25 cellular contexts compared by ENCODE assay signal in genomic region chr17:14838567-14838966, GRCh38.
A peak's percentile ranks its signal among the peaks of the same experiment; 100 is the strongest.
DNase-seq lines count a peak whose midpoint lies in the region; ATAC-seq, FAIRE-seq and TF ChIP-seq lines count a peak whose summit lies in the region.
"Had no signal": no experiment of that assay in that cellular context is flagged by ENCODE, and none has a peak within 500 bp of the region (broad histone marks: within the 10 kb centered on the region; RNA-seq: fewer than 3 reads in every experiment).

No MANE protein-coding gene starts in this region.

- no peak overlapping the region for H3K9ac ChIP-seq in keratinocyte (ENCODE audit: control insufficient read depth, extremely low read depth, insufficient read depth, low read length)
- H3K9ac ChIP-seq: GM23248, SK-N-SH had no signal

- no peak overlapping the region for H3K4me3 Mint-ChIP-seq in MCF 10A (ENCODE audit: unreplicated experiment)
- no peak overlapping the region for H3K4me3 Mint-ChIP-seq in stimulated activated memory B cell treated with anti-CD40 and anti-IgM and Interleukin-4, amounts not matched to agents 10 μg/mL and 1 μg/mL and 100 μg/mL, for 72 hours
- H3K4me3 Mint-ChIP-seq: B cell; CD8-positive, alpha-beta T cell had no signal

- H3K4me1 ChIP-seq in breast epithelium (no peaks in the 10 kb centered on the region), keratinocyte (ENCODE audit: control insufficient read depth, extremely low read depth, insufficient read depth, low read length) (peaks cover 42% of the 10 kb centered on the region)
- H3K4me1 ChIP-seq: Caco-2, Peyer's patch had no signal

- no peaks in the 10 kb centered on the region for H3K27me3 Mint-ChIP-seq in MCF 10A (ENCODE audit: insufficient read depth, unreplicated experiment)
- H3K27me3 Mint-ChIP-seq in stimulated activated memory B cell treated with anti-CD40 and anti-IgM and Interleukin-4, amounts not matched to agents 10 μg/mL and 1 μg/mL and 100 μg/mL, for 72 hours = no peaks in the 10 kb centered on the region

- CTCF ChIA-PET in MCF 10A (lab: Yijun Ruan, JAX) = interaction anchor here (0.5 to 0.6 kb wide), 2 partner anchors 240 to 1723 kb away, joined by 3 read pairs; no protein-coding TSS in a partner anchor

- no peaks in the 10 kb centered on the region for H3K36me3 ChIP-seq in breast epithelium
- no peaks in the 10 kb centered on the region for H3K36me3 ChIP-seq in bronchial epithelial cell (ENCODE audit: control insufficient read depth, insufficient read depth, low read length)
- no peaks in the 10 kb centered on the region for H3K36me3 ChIP-seq in keratinocyte (ENCODE audit: control insufficient read depth in 2 of 2, extremely low read depth in 1 of 2, insufficient read depth in 2 of 2, low read length in 2 of 2)
- H3K36me3 ChIP-seq in WERI-Rb-1 = no peaks in the 10 kb centered on the region
- H3K36me3 ChIP-seq: Peyer's patch had no signal

- peaks cover 13% of the 10 kb centered on the region for H3K4me1 Mint-ChIP-seq in MCF 10A (ENCODE audit: insufficient read depth, unreplicated experiment)
- no peaks in the 10 kb centered on the region for H3K4me1 Mint-ChIP-seq in stimulated activated memory B cell treated with anti-CD40 and anti-IgM and Interleukin-4, amounts not matched to agents 10 μg/mL and 1 μg/mL and 100 μg/mL, for 72 hours
- H3K4me1 Mint-ChIP-seq: B cell had no signal

- no peaks in the 10 kb centered on the region for H3K9me1 ChIP-seq in keratinocyte (ENCODE audit: control insufficient read depth, extremely low read depth, insufficient read depth, low read length)

- no peaks in the 10 kb centered on the region for H4K20me1 ChIP-seq in keratinocyte (ENCODE audit: control insufficient read depth, extremely low read depth, insufficient read depth, low read length)

- DNase-seq in MCF 10A (ENCODE audit: unreplicated experiment) (peak; percentile 5), breast epithelium (ENCODE audit: low spot score in 2 of 2) (no peak), bronchial epithelial cell (ENCODE audit: low read depth) (peak; percentile 80), keratinocyte (ENCODE audit: low read depth, low spot score) (no peak), WERI-Rb-1 (no peak), Kasumi-1 (lab: John Stamatoyannopoulos, UW) (no peak)
- DNase-seq: Caco-2; CD8-positive, alpha-beta T cell; GM23248; H7; KBM-7; MM.1S; NCI-H1048; NCI-H1417; NCI-H1694 treated with DMSO at 0.1 percent for 48 hours; NCI-H2081; NCI-H2227 treated with DMSO at 0.1 percent for 48 hours; NCI-H69; Peyer's patch; SK-N-SH had no signal

- intact Hi-C loops in MCF 10A (cut with micrococcal nuclease) (no loop called here), breast epithelium (cut with DNase I; ENCODE audit: low total_unique reads) (no loop called here)

- H3K4me3 ChIP-seq in breast epithelium (no peak overlapping the region), bronchial epithelial cell (ENCODE audit: low read depth, low read length) (no peak overlapping the region), keratinocyte (ENCODE audit: control insufficient read depth in 2 of 3, extremely low read depth in 1 of 3, insufficient read depth in 2 of 3, low read depth in 1 of 3, low read length in 3 of 3) (no peak overlapping the region), WERI-Rb-1 (ENCODE audit: low read depth, low read length) (no peak overlapping the region)
- H3K4me3 ChIP-seq: GM23248, Peyer's patch had no signal

- dilution Hi-C loops in keratinocyte (cut with MboI; ENCODE audit: extremely low pct_ligation_motif_present, low sequenced_read_pairs) = no loop called here

- H3K4me2 ChIP-seq in keratinocyte (ENCODE audit: control insufficient read depth, extremely low read depth, insufficient read depth, low read depth, low read length) = peak overlapping the region; percentile 18
- H3K4me2 ChIP-seq: SK-N-SH had no signal

- BruUV-seq in MCF 10A (replicated peaks; lab: Mats Ljungman, UMichigan) = no TSS peak

- TF ChIP-seq POLR2A in breast epithelium (IDR thresholded peaks at IDR 0.05) = no peak

- no peak overlapping the region for H3K27ac Mint-ChIP-seq in MCF 10A (ENCODE audit: low read depth, unreplicated experiment)
- H3K27ac Mint-ChIP-seq in stimulated activated memory B cell treated with anti-CD40 and anti-IgM and Interleukin-4, amounts not matched to agents 10 μg/mL and 1 μg/mL and 100 μg/mL, for 72 hours = no peak overlapping the region
- H3K27ac Mint-ChIP-seq: B cell; CD8-positive, alpha-beta T cell had no signal

- H3K9me3 ChIP-seq in breast epithelium (no peaks in the 10 kb centered on the region), keratinocyte (ENCODE audit: control insufficient read depth, low read depth, low read length) (peaks cover 2% of the 10 kb centered on the region), WERI-Rb-1 (ENCODE audit: severe bottlenecking) (no peaks in the 10 kb centered on the region)
- H3K9me3 ChIP-seq: Caco-2, Peyer's patch, SK-N-SH had no signal

- no peak for TF ChIP-seq CTCF in MCF 10A (IDR thresholded peaks at IDR 0.05; ENCODE audit: unreplicated experiment)
- no peak for TF ChIP-seq CTCF in breast epithelium (IDR thresholded peaks at IDR 0.05)
- no peak for TF ChIP-seq CTCF in bronchial epithelial cell (IDR thresholded peaks at IDR 0.05; ENCODE audit: insufficient read depth, low read length, severe bottlenecking)
- TF ChIP-seq CTCF in keratinocyte (optimal IDR thresholded peaks at IDR 0.05 in 1 of 3, IDR thresholded peaks at IDR 0.05 in 1 of 3, conservative IDR thresholded peaks at IDR 0.05 in 1 of 3; ENCODE audit: extremely low read depth in 1 of 3, insufficient read depth in 2 of 3, low read length in 3 of 3) = no peak
- no peak for TF ChIP-seq CTCF in WERI-Rb-1 (IDR thresholded peaks at IDR 0.05; ENCODE audit: low read depth, low read length)

- H3K9me3 Mint-ChIP-seq in MCF 10A (ENCODE audit: unreplicated experiment) = peaks cover 20% of the 10 kb centered on the region
- peaks cover 7% of the 10 kb centered on the region for H3K9me3 Mint-ChIP-seq in stimulated activated memory B cell treated with anti-CD40 and anti-IgM and Interleukin-4, amounts not matched to agents 10 μg/mL and 1 μg/mL and 100 μg/mL, for 72 hours
- H3K9me3 Mint-ChIP-seq: CD8-positive, alpha-beta T cell had no signal

- FAIRE-seq in bronchial epithelial cell (lab: Jason Lieb, UNC) (no peak), keratinocyte (lab: Jason Lieb, UNC) (peak; percentile 83)

- H3K79me2 ChIP-seq in keratinocyte (ENCODE audit: control insufficient read depth, insufficient read depth, low read length) = no peaks in the 10 kb centered on the region

- ATAC-seq in stimulated activated memory B cell treated with anti-CD40 and anti-IgM and Interleukin-4, amounts not matched to agents 10 μg/mL and 1 μg/mL and 100 μg/mL, for 72 hours = peak; percentile 31
- ATAC-seq in HG02852 (IDR thresholded peaks at IDR 0.05; ENCODE audit: unreplicated experiment) = no peak
- ATAC-seq: CD8-positive, alpha-beta T cell had no signal

- peak overlapping the region; percentile 38 for H2AFZ ChIP-seq in keratinocyte (ENCODE audit: control insufficient read depth, low read length)
- H2AFZ ChIP-seq: GM23248 had no signal

- no peaks in the 10 kb centered on the region for H3K36me3 Mint-ChIP-seq in MCF 10A (ENCODE audit: insufficient read depth, unreplicated experiment)
- no peaks in the 10 kb centered on the region for H3K36me3 Mint-ChIP-seq in stimulated activated memory B cell treated with anti-CD40 and anti-IgM and Interleukin-4, amounts not matched to agents 10 μg/mL and 1 μg/mL and 100 μg/mL, for 72 hours
- H3K36me3 Mint-ChIP-seq: CD8-positive, alpha-beta T cell had no signal

- H3K27ac ChIP-seq in breast epithelium (no peak overlapping the region), keratinocyte (ENCODE audit: control insufficient read depth, insufficient read depth, low read length) (peak overlapping the region; percentile 11), WERI-Rb-1 (no peak overlapping the region)
- H3K27ac ChIP-seq: 22Rv1, C4-2B, GM23248, Peyer's patch had no signal

- POLR2A ChIA-PET in MCF 10A (lab: Yijun Ruan, JAX) = interaction anchor here (0.7 kb wide), 1 partner anchor 39 kb away, joined by 3 read pairs; no protein-coding TSS in a partner anchor

- H3K27me3 ChIP-seq in breast epithelium (no peaks in the 10 kb centered on the region), bronchial epithelial cell (ENCODE audit: control insufficient read depth, insufficient read depth, low read length) (no peaks in the 10 kb centered on the region), keratinocyte (ENCODE audit: control insufficient read depth, extremely low read depth, insufficient read depth, low read length) (no peaks in the 10 kb centered on the region), WERI-Rb-1 (ENCODE audit: insufficient read depth, low read depth, severe bottlenecking) (no peaks in the 10 kb centered on the region)
- H3K27me3 ChIP-seq: Peyer's patch had no signal

Comparison
In these comparisons a context has a peak if more than half of its experiments do, and no peak if none do; other contexts are left out.
1. DNase-seq: peak in MCF 10A (single experiment) and bronchial epithelial cell (single experiment); none in breast epithelium (0 of 2), keratinocyte (single experiment), WERI-Rb-1 (single experiment) and Kasumi-1 (0 of 2).